In the genomic region with DNA sequence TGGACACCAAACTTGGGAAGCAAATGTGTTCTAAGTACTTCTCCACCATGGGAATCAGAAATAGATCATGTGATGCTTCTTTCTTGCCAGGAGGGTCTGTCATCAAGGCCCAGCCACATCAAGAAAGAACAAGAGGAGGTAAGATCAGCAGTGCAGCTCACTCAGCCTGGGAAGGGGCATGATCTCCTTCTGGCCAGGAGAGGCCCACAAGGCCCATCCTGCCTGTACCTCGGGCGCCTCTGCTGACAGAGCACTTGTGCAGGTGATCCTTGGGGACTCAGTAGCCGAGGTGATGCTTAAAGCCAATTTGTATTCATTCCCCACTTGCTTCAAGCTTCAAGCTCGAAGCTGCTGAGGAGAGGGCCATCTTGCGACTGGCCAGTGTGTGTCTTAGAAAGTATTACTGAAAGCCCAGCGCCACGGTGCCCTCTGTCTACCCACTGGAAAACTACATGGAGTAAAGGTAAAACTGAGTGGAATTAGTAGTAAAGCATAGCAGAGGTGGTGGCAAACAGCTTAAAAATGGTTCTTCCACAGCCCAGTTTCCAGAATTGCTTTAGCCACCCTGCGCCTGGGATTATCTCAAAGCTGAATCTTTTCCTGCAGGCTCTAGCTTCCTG, we compare ENCODE assay signal across 1 cellular context.
TF ChIP-seq lines count a peak whose summit lies in the region.

No MANE protein-coding gene starts in this region.

TF ChIP-seq in GM23338, 12 proteins besides CTCF, POLR2A, EP300 and RAD21 (continued from another document):
- TF ChIP-seq, protein P1, sequence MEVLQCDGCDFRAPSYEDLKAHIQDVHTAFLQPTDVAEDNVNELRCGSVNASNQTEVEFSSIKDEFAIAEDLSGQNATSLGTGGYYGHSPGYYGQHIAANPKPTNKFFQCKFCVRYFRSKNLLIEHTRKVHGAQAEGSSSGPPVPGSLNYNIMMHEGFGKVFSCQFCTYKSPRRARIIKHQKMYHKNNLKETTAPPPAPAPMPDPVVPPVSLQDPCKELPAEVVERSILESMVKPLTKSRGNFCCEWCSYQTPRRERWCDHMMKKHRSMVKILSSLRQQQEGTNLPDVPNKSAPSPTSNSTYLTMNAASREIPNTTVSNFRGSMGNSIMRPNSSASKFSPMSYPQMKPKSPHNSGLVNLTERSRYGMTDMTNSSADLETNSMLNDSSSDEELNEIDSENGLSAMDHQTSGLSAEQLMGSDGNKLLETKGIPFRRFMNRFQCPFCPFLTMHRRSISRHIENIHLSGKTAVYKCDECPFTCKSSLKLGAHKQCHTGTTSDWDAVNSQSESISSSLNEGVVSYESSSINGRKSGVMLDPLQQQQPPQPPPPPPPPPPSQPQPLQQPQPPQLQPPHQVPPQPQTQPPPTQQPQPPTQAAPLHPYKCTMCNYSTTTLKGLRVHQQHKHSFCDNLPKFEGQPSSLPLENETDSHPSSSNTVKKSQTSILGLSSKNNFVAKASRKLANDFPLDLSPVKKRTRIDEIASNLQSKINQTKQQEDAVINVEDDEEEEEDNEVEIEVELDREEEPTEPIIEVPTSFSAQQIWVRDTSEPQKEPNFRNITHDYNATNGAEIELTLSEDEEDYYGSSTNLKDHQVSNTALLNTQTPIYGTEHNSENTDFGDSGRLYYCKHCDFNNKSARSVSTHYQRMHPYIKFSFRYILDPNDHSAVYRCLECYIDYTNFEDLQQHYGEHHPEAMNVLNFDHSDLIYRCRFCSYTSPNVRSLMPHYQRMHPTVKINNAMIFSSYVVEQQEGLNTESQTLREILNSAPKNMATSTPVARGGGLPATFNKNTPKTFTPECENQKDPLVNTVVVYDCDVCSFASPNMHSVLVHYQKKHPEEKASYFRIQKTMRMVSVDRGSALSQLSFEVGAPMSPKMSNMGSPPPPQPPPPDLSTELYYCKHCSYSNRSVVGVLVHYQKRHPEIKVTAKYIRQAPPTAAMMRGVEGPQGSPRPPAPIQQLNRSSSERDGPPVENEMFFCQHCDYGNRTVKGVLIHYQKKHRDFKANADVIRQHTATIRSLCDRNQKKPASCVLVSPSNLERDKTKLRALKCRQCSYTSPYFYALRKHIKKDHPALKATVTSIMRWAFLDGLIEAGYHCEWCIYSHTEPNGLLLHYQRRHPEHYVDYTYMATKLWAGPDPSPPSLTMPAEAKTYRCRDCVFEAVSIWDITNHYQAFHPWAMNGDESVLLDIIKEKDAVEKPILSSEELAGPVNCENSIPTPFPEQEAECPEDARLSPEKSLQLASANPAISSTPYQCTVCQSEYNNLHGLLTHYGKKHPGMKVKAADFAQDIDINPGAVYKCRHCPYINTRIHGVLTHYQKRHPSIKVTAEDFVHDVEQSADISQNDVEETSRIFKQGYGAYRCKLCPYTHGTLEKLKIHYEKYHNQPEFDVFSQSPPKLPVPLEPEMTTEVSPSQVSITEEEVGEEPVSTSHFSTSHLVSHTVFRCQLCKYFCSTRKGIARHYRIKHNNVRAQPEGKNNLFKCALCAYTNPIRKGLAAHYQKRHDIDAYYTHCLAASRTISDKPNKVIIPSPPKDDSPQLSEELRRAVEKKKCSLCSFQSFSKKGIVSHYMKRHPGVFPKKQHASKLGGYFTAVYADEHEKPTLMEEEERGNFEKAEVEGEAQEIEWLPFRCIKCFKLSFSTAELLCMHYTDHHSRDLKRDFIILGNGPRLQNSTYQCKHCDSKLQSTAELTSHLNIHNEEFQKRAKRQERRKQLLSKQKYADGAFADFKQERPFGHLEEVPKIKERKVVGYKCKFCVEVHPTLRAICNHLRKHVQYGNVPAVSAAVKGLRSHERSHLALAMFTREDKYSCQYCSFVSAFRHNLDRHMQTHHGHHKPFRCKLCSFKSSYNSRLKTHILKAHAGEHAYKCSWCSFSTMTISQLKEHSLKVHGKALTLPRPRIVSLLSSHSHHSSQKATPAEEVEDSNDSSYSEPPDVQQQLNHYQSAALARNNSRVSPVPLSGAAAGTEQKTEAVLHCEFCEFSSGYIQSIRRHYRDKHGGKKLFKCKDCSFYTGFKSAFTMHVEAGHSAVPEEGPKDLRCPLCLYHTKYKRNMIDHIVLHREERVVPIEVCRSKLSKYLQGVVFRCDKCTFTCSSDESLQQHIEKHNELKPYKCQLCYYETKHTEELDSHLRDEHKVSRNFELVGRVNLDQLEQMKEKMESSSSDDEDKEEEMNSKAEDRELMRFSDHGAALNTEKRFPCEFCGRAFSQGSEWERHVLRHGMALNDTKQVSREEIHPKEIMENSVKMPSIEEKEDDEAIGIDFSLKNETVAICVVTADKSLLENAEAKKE (CRISPR knock-in tag; IDR thresholded peaks at IDR 0.05), result no peak
- TF ChIP-seq, protein P2, sequence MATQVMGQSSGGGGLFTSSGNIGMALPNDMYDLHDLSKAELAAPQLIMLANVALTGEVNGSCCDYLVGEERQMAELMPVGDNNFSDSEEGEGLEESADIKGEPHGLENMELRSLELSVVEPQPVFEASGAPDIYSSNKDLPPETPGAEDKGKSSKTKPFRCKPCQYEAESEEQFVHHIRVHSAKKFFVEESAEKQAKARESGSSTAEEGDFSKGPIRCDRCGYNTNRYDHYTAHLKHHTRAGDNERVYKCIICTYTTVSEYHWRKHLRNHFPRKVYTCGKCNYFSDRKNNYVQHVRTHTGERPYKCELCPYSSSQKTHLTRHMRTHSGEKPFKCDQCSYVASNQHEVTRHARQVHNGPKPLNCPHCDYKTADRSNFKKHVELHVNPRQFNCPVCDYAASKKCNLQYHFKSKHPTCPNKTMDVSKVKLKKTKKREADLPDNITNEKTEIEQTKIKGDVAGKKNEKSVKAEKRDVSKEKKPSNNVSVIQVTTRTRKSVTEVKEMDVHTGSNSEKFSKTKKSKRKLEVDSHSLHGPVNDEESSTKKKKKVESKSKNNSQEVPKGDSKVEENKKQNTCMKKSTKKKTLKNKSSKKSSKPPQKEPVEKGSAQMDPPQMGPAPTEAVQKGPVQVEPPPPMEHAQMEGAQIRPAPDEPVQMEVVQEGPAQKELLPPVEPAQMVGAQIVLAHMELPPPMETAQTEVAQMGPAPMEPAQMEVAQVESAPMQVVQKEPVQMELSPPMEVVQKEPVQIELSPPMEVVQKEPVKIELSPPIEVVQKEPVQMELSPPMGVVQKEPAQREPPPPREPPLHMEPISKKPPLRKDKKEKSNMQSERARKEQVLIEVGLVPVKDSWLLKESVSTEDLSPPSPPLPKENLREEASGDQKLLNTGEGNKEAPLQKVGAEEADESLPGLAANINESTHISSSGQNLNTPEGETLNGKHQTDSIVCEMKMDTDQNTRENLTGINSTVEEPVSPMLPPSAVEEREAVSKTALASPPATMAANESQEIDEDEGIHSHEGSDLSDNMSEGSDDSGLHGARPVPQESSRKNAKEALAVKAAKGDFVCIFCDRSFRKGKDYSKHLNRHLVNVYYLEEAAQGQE (IDR thresholded peaks at IDR 0.05; ENCODE audit: unreplicated experiment), result no peak
- TF ChIP-seq CREB1 (CRISPR knock-in tag; IDR thresholded peaks at IDR 0.05; ENCODE audit: low read depth) (no peak), POLR2AphosphoS5 (IDR thresholded peaks at IDR 0.05; ENCODE audit: low read depth) (no peak)
